Comparison of ENCODE assay signal across 22 cellular contexts in the genomic region with DNA sequence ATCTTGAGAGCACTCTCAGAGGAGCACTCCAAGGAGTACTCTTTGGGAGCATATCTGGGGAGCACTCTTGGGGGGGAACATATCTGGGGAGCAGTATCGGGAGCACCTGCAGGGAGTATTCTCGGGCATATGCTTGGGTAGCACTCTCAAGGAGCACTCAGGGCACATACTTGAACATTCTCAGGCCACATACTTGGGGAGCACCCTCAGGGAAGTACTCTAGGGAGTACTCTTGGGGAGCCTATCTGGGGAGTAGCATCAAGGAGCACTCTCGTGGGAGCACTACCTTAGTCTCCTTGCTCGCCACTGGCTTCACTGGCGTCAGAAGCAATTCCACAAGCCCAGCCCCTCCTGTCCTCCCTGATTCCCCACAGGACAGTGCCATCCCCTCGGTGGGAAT.
"Had no signal": no experiment of that assay in that cellular context is flagged by ENCODE, and none has a peak within 500 bp of the region (broad histone marks: within the 10 kb centered on the region; RNA-seq: fewer than 3 reads in every experiment).

No MANE protein-coding gene starts in this region.

- H3K36me3 ChIP-seq: esophagus muscularis mucosa, gastroesophageal sphincter, heart left ventricle, left lung, lower lobe of right lung had no signal

- H3K79me2 ChIP-seq: hepatocyte had no signal

- H3K27ac ChIP-seq: coronary artery, dorsolateral prefrontal cortex, esophagus muscularis mucosa, foreskin keratinocyte, gastroesophageal sphincter, heart left ventricle, hepatocyte, left lung, lower lobe of right lung had no signal

- H3K4me3 ChIP-seq: coronary artery, dorsolateral prefrontal cortex, esophagus muscularis mucosa, gastroesophageal sphincter, heart left ventricle, hepatocyte, left lung, lower lobe of right lung, mucosa of descending colon had no signal

- FAIRE-seq: colon, endothelial cell of umbilical vein, frontal cortex had no signal

- DNase-seq: dermis blood vessel endothelial cell; dorsolateral prefrontal cortex; effector CD4-positive, alpha-beta T cell; effector memory CD4-positive, alpha-beta T cell; foreskin keratinocyte; heart left ventricle; hypothalamus; immature natural killer cell; islet precursor cell; left cardiac atrium; left lung; left ventricle myocardium superior; lower lobe of right lung; mesenchymal stem cell; mucosa of descending colon had no signal

- H3K27me3 ChIP-seq: dorsolateral prefrontal cortex, esophagus muscularis mucosa, foreskin keratinocyte, gastroesophageal sphincter, heart left ventricle had no signal

- H3K4me2 ChIP-seq: hepatocyte had no signal

- ATAC-seq: foreskin keratinocyte, gastroesophageal sphincter, heart left ventricle, left cardiac atrium, left lung, left ventricle myocardium superior, lower lobe of right lung, mucosa of descending colon had no signal

- H2AFZ ChIP-seq: hepatocyte had no signal

- H3K9me3 ChIP-seq: esophagus muscularis mucosa, gastroesophageal sphincter, heart left ventricle, left lung, lower lobe of right lung, mucosa of descending colon had no signal

- H3K4me1 ChIP-seq: foreskin keratinocyte had no signal
